In genomic region chr6:98843274-98844243, GRCh38 we compare ENCODE assay signal across 17 cellular contexts. TPM values are rescaled to one million over a fixed set of nuclear protein-coding genes. Genes with fewer than 3 reads are reported as not detected.
DNase-seq lines count a peak whose midpoint lies in the region; ATAC-seq and TF ChIP-seq lines count a peak whose summit lies in the region.
"Had no signal": no experiment of that assay in that cellular context is flagged by ENCODE, and none has a peak within 500 bp of the region (broad histone marks: within the 10 kb centered on the region; RNA-seq: fewer than 3 reads in every experiment).

No MANE protein-coding gene starts in this region.

- H3K36me3 ChIP-seq in left ventricle myocardium inferior = no peaks in the 10 kb centered on the region
- no peaks in the 10 kb centered on the region for H3K36me3 ChIP-seq in mesenchymal stem cell (ENCODE audit: control insufficient read depth in 1 of 2, insufficient read depth in 2 of 2, low read depth in 1 of 2, low read length in 2 of 2)
- no peaks in the 10 kb centered on the region for H3K36me3 ChIP-seq in tibial nerve
- H3K36me3 ChIP-seq in suprapubic skin = no peaks in the 10 kb centered on the region

- H3K9ac ChIP-seq in mesenchymal stem cell (ENCODE audit: low read length) = no peak overlapping the region

- peak overlapping the region; percentile 42 for H3K4me2 ChIP-seq in mesenchymal stem cell (ENCODE audit: low read length, poor library complexity, severe bottlenecking)

- H3K4me1 ChIP-seq in left ventricle myocardium inferior = peaks cover 43% of the 10 kb centered on the region
- peaks cover 21% of the 10 kb centered on the region for H3K4me1 ChIP-seq in mesenchymal stem cell (ENCODE audit: control insufficient read depth, insufficient read depth, low read depth, low read length)
- peaks cover 0 to 55% (median 20%) of the 10 kb centered on the region in 4 donors for H3K4me1 ChIP-seq in tibial nerve
- H3K4me1 ChIP-seq in suprapubic skin = peaks cover 35% of the 10 kb centered on the region

- H3K4me3 ChIP-seq in left ventricle myocardium inferior = peak overlapping the region; percentile 13
- H3K4me3 ChIP-seq in mesenchymal stem cell (ENCODE audit: insufficient read depth in 1 of 2, low read depth in 1 of 2, low read length in 2 of 2) = no peak overlapping the region
- H3K4me3 ChIP-seq in tibial nerve = peak overlapping the region in 2 of 4 donors; percentile 12
- H3K4me3 ChIP-seq in suprapubic skin = no peak overlapping the region

- TF ChIP-seq EP300 in tibial nerve (IDR thresholded peaks at IDR 0.05) (no peak), suprapubic skin (IDR thresholded peaks at IDR 0.05) (no peak)

- peak overlapping the region; percentile 20 to 24 for H3K23ac ChIP-seq in mesenchymal stem cell (ENCODE audit: low read length in 2 of 2)

- H3K27ac ChIP-seq in left ventricle myocardium inferior (replicated peaks) (no peak overlapping the region), caudate nucleus (ENCODE audit: low read depth, low read length) (peak overlapping the region; percentile 85), mesenchymal stem cell (ENCODE audit: low read length, poor library complexity, severe bottlenecking) (no peak overlapping the region), tibial nerve (peak overlapping the region in 3 of 4 donors; percentile 17 to 87 (median 81)), suprapubic skin (no peak overlapping the region)

- TF ChIP-seq CTCF in left ventricle myocardium inferior (IDR thresholded peaks at IDR 0.05; ENCODE audit: borderline replicate concordance) (no peak), tibial nerve (IDR thresholded peaks at IDR 0.05) (no peak), suprapubic skin (IDR thresholded peaks at IDR 0.05) (no peak)

- no peak for TF ChIP-seq POLR2A in tibial nerve (IDR thresholded peaks at IDR 0.05)
- TF ChIP-seq POLR2A in suprapubic skin (IDR thresholded peaks at IDR 0.05) = no peak

- H2BK5ac ChIP-seq in mesenchymal stem cell (ENCODE audit: low read depth, low read length, poor library complexity, severe bottlenecking) = no peak overlapping the region

- H3K4ac ChIP-seq in mesenchymal stem cell (ENCODE audit: low read depth in 1 of 2, low read length in 2 of 2) = no peak overlapping the region

- intact Hi-C loops in left ventricle myocardium inferior (cut with micrococcal nuclease) = no loop called here
- intact Hi-C loops in Right ventricle myocardium superior (cut with DNase I) = no loop called here

- H2BK12ac ChIP-seq in mesenchymal stem cell (ENCODE audit: low read length in 2 of 2) = no peak overlapping the region

- H3K79me1 ChIP-seq in mesenchymal stem cell (replicated peaks; ENCODE audit: low read length, poor library complexity, severe bottlenecking) = no peaks in the 10 kb centered on the region

- peak overlapping the region; percentile 10 for H4K8ac ChIP-seq in mesenchymal stem cell (ENCODE audit: low read length)

- no peak overlapping the region for H4K91ac ChIP-seq in mesenchymal stem cell (ENCODE audit: low read length)

- H2BK15ac ChIP-seq in mesenchymal stem cell (ENCODE audit: low read depth, poor library complexity, severe bottlenecking) = no peak overlapping the region

- H3K27me3 ChIP-seq in left ventricle myocardium inferior (ENCODE audit: low read depth) (peaks cover 100% of the 10 kb centered on the region), mesenchymal stem cell (ENCODE audit: control insufficient read depth in 1 of 2, insufficient read depth in 1 of 2, low read length in 2 of 2) (peaks cover 75 to 98% of the 10 kb centered on the region in 2 experiments), tibial nerve (peaks cover 2 to 94% of the 10 kb centered on the region in 2 donors), suprapubic skin (peaks cover 100% of the 10 kb centered on the region)

- no peak overlapping the region for H2AFZ ChIP-seq in mesenchymal stem cell (ENCODE audit: low read depth, low read length)

- DNase-seq in left ventricle myocardium inferior (no peak), Right ventricle myocardium superior (no peak), caudate nucleus (lab: John Stamatoyannopoulos, UW) (peak in 9 of 61 donors; percentile 20 to 66 (median 45)), mesenchymal stem cell (no peak), tibial nerve (ENCODE audit: low spot score in 2 of 2) (no peak), 8988T (no peak), suprapubic skin (ENCODE audit: low spot score in 2 of 2) (no peak)
- DNase-seq: activated CD8-positive, alpha-beta memory T cell treated with anti-CD3 and anti-CD28 coated beads for 24 hours; left cardiac atrium; NCI-H2171 treated with DMSO at 0.1 percent for 48 hours; occipital lobe; stimulated activated CD4-positive, alpha-beta T cell treated with anti-CD3 and anti-CD28 coated beads, Interleukin-2, amount 100 ng/mL, for 24 hours had no signal

- no peak overlapping the region for H3K14ac ChIP-seq in mesenchymal stem cell (ENCODE audit: low read length in 2 of 2)

- 3% methylated on average over 37 of the region's 53 CpGs for WGBS in mesenchymal stem cell
- 21 to 38% methylated on average over 40 to 46 of the region's 53 CpGs for WGBS in tibial nerve, 2 donors
- WGBS in suprapubic skin = 40% methylated on average over 35 of the region's 53 CpGs

- no peak overlapping the region for H2BK120ac ChIP-seq in mesenchymal stem cell (ENCODE audit: low read depth, low read length)

- no peak overlapping the region for H3K18ac ChIP-seq in mesenchymal stem cell (ENCODE audit: low read depth in 1 of 2, low read length in 2 of 2)

- H2AK5ac ChIP-seq in mesenchymal stem cell (ENCODE audit: low read length, severe bottlenecking) = no peak overlapping the region

- ATAC-seq in Right ventricle myocardium superior (ENCODE audit: poor library complexity) = no peak
- no peak for ATAC-seq in GM21723 (IDR thresholded peaks at IDR 0.05; ENCODE audit: unreplicated experiment)
- ATAC-seq: activated naive CD4-positive, alpha-beta T cell treated with anti-CD3 and anti-CD28 coated beads, Interleukin-2, amount 50 U/mL, for 72 hours; left cardiac atrium; Panc1; stimulated activated effector memory CD8-positive, alpha-beta T cell treated with anti-CD3 and anti-CD28 coated beads, Interleukin-12 subunit alpha, Interleukin-12 subunit beta, amount 100 ng/mL, for 72 hours had no signal

- H3K9me3 ChIP-seq in left ventricle myocardium inferior (replicated peaks) = no peaks in the 10 kb centered on the region
- no peaks in the 10 kb centered on the region for H3K9me3 ChIP-seq in mesenchymal stem cell (ENCODE audit: control insufficient read depth, low read length)
- no peaks in the 10 kb centered on the region for H3K9me3 ChIP-seq in tibial nerve
- no peaks in the 10 kb centered on the region for H3K9me3 ChIP-seq in suprapubic skin

RNA-seq across cellular contexts. Expression of gene POU3F2, which starts 9.2 kb away (rescaled TPM):
- total RNA-seq in left ventricle myocardium inferior = not detected
- not detected for total RNA-seq in Right ventricle myocardium superior
- polyA plus RNA-seq in mesenchymal stem cell (2013, experiment 1 of 2) = not detected
- polyA plus RNA-seq in mesenchymal stem cell (2013, experiment 2 of 2) = 0.01 TPM
- 1 to 10 TPM; 1.8 to 4.4 (median 3.6) TPM for total RNA-seq in tibial nerve
- total RNA-seq in suprapubic skin = not detected
- total RNA-seq: activated naive CD4-positive, alpha-beta T cell treated with anti-CD3 and anti-CD28 coated beads, Interleukin-2, amount 50 U/mL, for 72 hours; T-helper 2 cell treated with Interferon-gamma antibody and Interleukin-4, amounts not matched to agents 100 ng/mL and 5 ng/mL, for 36 hours had no signal

Comparison
In these comparisons a context has a peak if more than half of its experiments do, and no peak if none do; other contexts are left out.
1. H3K27ac ChIP-seq: peak in caudate nucleus (single experiment) and tibial nerve (3 of 4); none in left ventricle myocardium inferior (single experiment), mesenchymal stem cell (single experiment) and suprapubic skin (single experiment).